ENCODE assay signal across 17 cellular contexts in the genomic region with DNA sequence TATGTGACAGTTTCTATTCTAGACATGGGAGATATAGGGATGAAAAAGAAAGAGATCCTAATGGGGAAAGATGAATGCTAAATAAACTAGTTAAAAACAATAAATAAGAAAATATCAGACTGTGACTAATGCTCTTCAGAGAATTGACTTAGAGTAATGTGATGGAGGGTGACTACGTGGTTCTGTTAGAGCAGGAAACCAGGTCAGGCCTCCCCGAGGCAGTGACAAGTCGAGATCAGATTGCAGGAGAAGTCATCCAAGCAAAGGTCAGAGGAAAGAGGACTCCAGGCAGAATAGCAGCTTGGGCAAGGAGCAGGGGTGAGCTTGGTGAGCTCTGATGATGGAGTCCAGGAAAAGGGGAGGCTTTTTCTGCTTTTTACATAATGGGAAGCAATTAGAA. TPM values are rescaled to one million over a fixed set of nuclear protein-coding genes. Genes with fewer than 3 reads are reported as not detected.
DNase-seq lines count a peak whose midpoint lies in the region; ATAC-seq, FAIRE-seq and TF ChIP-seq lines count a peak whose summit lies in the region.
"Had no signal": no experiment of that assay in that cellular context is flagged by ENCODE, and none has a peak within 500 bp of the region (broad histone marks: within the 10 kb centered on the region; RNA-seq: fewer than 3 reads in every experiment).

No MANE protein-coding gene starts in this region.

- H3K9me3 ChIP-seq in lung (ENCODE audit: control insufficient read depth in 2 of 2, insufficient read depth in 1 of 2, low read length in 1 of 2) (no peaks in the 10 kb centered on the region), upper lobe of left lung (no peaks in the 10 kb centered on the region)
- H3K9me3 ChIP-seq: colonic mucosa, heart left ventricle had no signal

- no peak for TF ChIP-seq POLR2A in upper lobe of left lung (IDR thresholded peaks at IDR 0.05)

- 26 to 47% methylated on average over 3 of the region's 3 CpGs for WGBS in lung, 2 donors
- 30 to 40% methylated on average over 3 of the region's 3 CpGs for WGBS in upper lobe of left lung, 2 donors

- H3K27ac ChIP-seq in lung (ENCODE audit: low read depth in 1 of 2, low read length in 1 of 2) = peak overlapping the region; percentile 24 to 84
- peak overlapping the region; percentile 69 to 77 (median 72) for H3K27ac ChIP-seq in upper lobe of left lung
- H3K27ac ChIP-seq: 22Rv1, colonic mucosa, heart left ventricle had no signal

- no peak for TF ChIP-seq EP300 in upper lobe of left lung (IDR thresholded peaks at IDR 0.05)

- TF ChIP-seq CTCF in bronchial epithelial cell (IDR thresholded peaks at IDR 0.05; ENCODE audit: insufficient read depth, low read length, severe bottlenecking) (no peak), lung (IDR thresholded peaks at IDR 0.05; ENCODE audit: control extremely low read depth, extremely low read depth) (no peak), upper lobe of left lung (IDR thresholded peaks at IDR 0.05) (no peak)

- H3K4me1 ChIP-seq in lung (ENCODE audit: control insufficient read depth in 2 of 2, insufficient read depth in 2 of 2, low read length in 2 of 2) (peaks cover 6 to 8% of the 10 kb centered on the region in 2 donors), upper lobe of left lung (peaks cover 3 to 31% (median 16%) of the 10 kb centered on the region in 4 donors)

- H3K4me3 ChIP-seq in bronchial epithelial cell (ENCODE audit: low read depth, low read length) (no peak overlapping the region), lung (no peak overlapping the region), upper lobe of left lung (no peak overlapping the region)
- H3K4me3 ChIP-seq: colonic mucosa, heart left ventricle, skin epidermis had no signal

- no peak for FAIRE-seq in bronchial epithelial cell (lab: Jason Lieb, UNC)
- FAIRE-seq: GM18507 had no signal

- H3K36me3 ChIP-seq in bronchial epithelial cell (ENCODE audit: control insufficient read depth, insufficient read depth, low read length) (no peaks in the 10 kb centered on the region), lung (ENCODE audit: control insufficient read depth in 2 of 2, insufficient read depth in 2 of 2, low read length in 2 of 2) (no peaks in the 10 kb centered on the region), upper lobe of left lung (no peaks in the 10 kb centered on the region)
- H3K36me3 ChIP-seq: colonic mucosa, heart left ventricle had no signal

- DNase-seq in SIG-M5 treated with dmso at 0.1 percent for 504 hours (lab: John Stamatoyannopoulos, UW; ENCODE audit: unreplicated experiment) (peak; percentile 28), SIG-M5 (lab: John Stamatoyannopoulos, UW) (no peak), bronchial epithelial cell (ENCODE audit: low read depth) (peak; percentile 93), lung (ENCODE audit: low spot score) (no peak), upper lobe of left lung (no peak), NCI-H1694 (lab: John Stamatoyannopoulos, UW) (no peak), DMS79 treated with DMSO at 0.1 percent for 48 hours (lab: John Stamatoyannopoulos, UW) (no peak)
- no peak for DNase-seq in activated CD4-positive, CD25-positive, alpha-beta regulatory T cell treated with anti-CD3 and anti-CD28 coated beads, Interleukin-2, amount 50 U/mL, for 72 hours
- DNase-seq: activated CD4-positive, alpha-beta T cell treated with anti-CD3 and anti-CD28 coated beads for 1 hour; colonic mucosa; DMS153; heart left ventricle; NCI-H524 had no signal

- H3K27me3 ChIP-seq in bronchial epithelial cell (ENCODE audit: control insufficient read depth, insufficient read depth, low read length) (no peaks in the 10 kb centered on the region), lung (ENCODE audit: control insufficient read depth, insufficient read depth) (no peaks in the 10 kb centered on the region), upper lobe of left lung (no peaks in the 10 kb centered on the region)
- H3K27me3 ChIP-seq: colonic mucosa, heart left ventricle had no signal

- ATAC-seq in lung (ENCODE audit: insufficient read depth, low FRiP score) (no peak), upper lobe of left lung (ENCODE audit: low FRiP score in 2 of 2) (no peak)

RNA-seq across cellular contexts. Expression of gene ITGB6, which starts 27.2 kb away (rescaled TPM):
- total RNA-seq in bronchial epithelial cell = 21.1 and 31.5 TPM in 2 replicates
- 100 to 1,000 TPM in 1 of 2 donors, 10 to 100 TPM in 1; 46.3 to 141 TPM for total RNA-seq in lung
- polyA plus RNA-seq in lung = 10 to 100 TPM; 35.1 to 37.4 TPM
- total RNA-seq in upper lobe of left lung = 100 to 1,000 TPM in 1 of 6 donors, 10 to 100 TPM in 5; 52.6 to 124 (median 68.8) TPM
- total RNA-seq: mononuclear cell had no signal

Comparison
In these comparisons a context has a peak if more than half of its experiments do, and no peak if none do; other contexts are left out.
1. DNase-seq: peak in SIG-M5 treated with dmso at 0.1 percent for 504 hours (single experiment) and bronchial epithelial cell (single experiment); none in SIG-M5 (single experiment), lung (single experiment), upper lobe of left lung (0 of 2), NCI-H1694 (single experiment), activated CD4-positive, CD25-positive, alpha-beta regulatory T cell treated with anti-CD3 and anti-CD28 coated beads, Interleukin-2, amount 50 U/mL, for 72 hours (single experiment) and DMS79 treated with DMSO at 0.1 percent for 48 hours (single experiment).